In the genomic region with DNA sequence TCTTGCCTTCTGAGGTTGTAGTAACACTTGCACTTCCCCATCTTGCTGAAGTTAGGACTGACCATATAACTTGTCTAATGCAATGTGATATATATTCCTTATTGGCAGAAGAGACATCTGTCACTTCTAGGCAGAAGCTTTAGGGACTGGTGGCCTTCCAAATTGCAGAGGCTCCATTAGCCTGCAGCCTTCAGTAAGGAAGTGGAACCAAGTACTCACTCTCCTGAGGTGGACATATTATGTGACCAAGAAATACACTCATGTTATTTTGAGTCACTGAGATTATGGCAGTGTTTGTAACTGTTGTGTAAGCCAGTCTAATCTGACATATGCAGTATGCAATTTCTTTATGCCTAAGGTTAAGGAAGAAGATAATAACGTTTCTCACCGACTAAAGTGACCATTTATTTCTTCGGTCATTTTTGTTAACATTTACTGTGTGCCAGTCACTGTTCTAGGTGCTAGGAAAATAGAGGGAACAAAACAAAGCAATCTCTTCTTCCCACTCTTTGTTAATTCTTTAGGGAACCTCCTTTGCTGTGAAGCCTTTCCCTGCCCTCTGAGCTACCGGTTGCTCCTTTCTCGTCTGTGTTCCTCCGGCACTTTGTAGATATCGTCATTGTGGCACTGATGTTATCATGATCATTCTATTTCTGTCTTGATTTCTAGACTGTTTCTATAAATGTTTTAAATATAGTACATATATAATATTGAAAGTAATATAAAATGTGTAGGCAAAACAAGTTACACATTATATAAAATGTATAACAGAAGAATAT, we compare ENCODE assay signal across 1 cellular context.
TF ChIP-seq lines count a peak whose summit lies in the region.

No MANE protein-coding gene starts in this region.

TF ChIP-seq in H1, 55 proteins besides CTCF, POLR2A, EP300 and RAD21 (continued from another document):
- TF ChIP-seq, protein P1, sequence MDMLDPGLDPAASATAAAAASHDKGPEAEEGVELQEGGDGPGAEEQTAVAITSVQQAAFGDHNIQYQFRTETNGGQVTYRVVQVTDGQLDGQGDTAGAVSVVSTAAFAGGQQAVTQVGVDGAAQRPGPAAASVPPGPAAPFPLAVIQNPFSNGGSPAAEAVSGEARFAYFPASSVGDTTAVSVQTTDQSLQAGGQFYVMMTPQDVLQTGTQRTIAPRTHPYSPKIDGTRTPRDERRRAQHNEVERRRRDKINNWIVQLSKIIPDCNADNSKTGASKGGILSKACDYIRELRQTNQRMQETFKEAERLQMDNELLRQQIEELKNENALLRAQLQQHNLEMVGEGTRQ (IDR thresholded peaks at IDR 0.05; ENCODE audit: low read length): no peak
- TF ChIP-seq EGR1 (IDR thresholded peaks at IDR 0.05; ENCODE audit: borderline replicate concordance, low read depth, low read length) (no peak), TAF7 (optimal IDR thresholded peaks at IDR 0.05; ENCODE audit: borderline replicate concordance, low read depth, low read length) (no peak), CREB1 (IDR thresholded peaks at IDR 0.05) (no peak), SUZ12 (IDR thresholded peaks at IDR 0.05; ENCODE audit: low read length) (no peak), JUND (IDR thresholded peaks at IDR 0.05; ENCODE audit: low read length) (no peak), KDM5A (IDR thresholded peaks at IDR 0.05; ENCODE audit: low read length) (no peak), SIRT6 (IDR thresholded peaks at IDR 0.05; ENCODE audit: low read length) (no peak), NRF1 (IDR thresholded peaks at IDR 0.05; ENCODE audit: low read depth, low read length) (no peak), RBBP5 (IDR thresholded peaks at IDR 0.05; ENCODE audit: borderline replicate concordance, low read depth, low read length) (no peak), GABPA (IDR thresholded peaks at IDR 0.05; ENCODE audit: borderline replicate concordance, insufficient read depth, low read length) (no peak), SP1 (IDR thresholded peaks at IDR 0.05; ENCODE audit: low read depth, low read length) (no peak), SRF (IDR thresholded peaks at IDR 0.05; ENCODE audit: low read depth, low read length) (no peak), POLR2AphosphoS5 (IDR thresholded peaks at IDR 0.05; ENCODE audit: low read depth, low read length) (no peak), CBX5 (IDR thresholded peaks at IDR 0.05; ENCODE audit: low read depth, low read length) (no peak), MAFK (IDR thresholded peaks at IDR 0.05; ENCODE audit: low read depth, low read length) (no peak), POU5F1 (IDR thresholded peaks at IDR 0.05; ENCODE audit: low read depth, low read length) (no peak)
- TF ChIP-seq, protein P2, sequence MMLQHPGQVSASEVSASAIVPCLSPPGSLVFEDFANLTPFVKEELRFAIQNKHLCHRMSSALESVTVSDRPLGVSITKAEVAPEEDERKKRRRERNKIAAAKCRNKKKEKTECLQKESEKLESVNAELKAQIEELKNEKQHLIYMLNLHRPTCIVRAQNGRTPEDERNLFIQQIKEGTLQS (IDR thresholded peaks at IDR 0.05; ENCODE audit: insufficient read depth, low read depth, low read length): no peak
- TF ChIP-seq, protein P3, sequence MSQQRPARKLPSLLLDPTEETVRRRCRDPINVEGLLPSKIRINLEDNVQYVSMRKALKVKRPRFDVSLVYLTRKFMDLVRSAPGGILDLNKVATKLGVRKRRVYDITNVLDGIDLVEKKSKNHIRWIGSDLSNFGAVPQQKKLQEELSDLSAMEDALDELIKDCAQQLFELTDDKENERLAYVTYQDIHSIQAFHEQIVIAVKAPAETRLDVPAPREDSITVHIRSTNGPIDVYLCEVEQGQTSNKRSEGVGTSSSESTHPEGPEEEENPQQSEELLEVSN (IDR thresholded peaks at IDR 0.05): no peak
